ENCODE assay signal across 9 cellular contexts in the genomic region with DNA sequence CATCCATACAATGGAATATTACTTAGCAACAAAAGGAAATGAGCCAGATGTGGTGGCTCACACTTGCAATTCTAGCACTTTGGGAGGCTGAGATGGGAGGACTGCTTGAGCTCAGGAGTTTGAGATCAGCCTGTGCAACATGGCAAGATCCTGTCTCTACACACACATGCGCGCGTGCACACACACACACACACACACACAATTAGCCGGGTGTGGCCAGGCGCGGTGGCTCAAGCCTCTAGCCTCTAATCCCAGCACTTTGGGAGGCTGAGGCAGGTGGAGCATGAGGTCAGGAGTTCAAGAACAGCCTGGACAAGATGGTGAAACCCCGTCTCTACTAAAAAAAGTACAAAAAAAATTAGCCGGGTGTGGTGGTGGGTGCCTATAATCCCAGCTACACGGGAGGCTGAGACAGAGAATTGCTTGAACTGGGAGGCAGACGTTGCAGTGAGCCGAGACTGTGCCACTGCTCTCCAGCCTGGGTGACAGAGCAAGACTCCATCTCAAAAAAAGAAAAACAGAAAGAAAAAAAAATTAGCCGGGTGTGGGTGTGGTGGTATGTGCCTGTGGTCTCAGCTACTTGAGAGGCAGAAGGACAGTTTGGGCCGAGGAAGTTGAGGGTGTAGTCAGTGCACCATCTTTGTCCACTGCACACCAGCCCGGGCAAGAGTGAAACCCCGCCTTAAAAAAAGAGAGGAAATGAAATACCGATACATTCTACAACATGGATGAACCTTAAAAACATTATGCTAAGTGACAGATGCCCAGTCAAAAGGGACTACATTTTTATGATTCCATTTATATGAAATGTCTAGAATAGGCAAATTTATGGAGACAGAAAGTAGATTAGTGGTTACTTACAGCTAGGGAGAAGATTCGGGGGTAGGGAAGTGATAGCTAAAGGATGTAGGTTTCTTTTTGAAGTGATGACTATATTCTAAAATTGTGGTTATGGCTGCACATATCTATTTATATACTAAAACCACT. TPM values are rescaled to one million over a fixed set of nuclear protein-coding genes. Genes with fewer than 3 reads are reported as not detected.
DNase-seq lines count a peak whose midpoint lies in the region; ATAC-seq lines count a peak whose summit lies in the region.
"Had no signal": no experiment of that assay in that cellular context is flagged by ENCODE, and none has a peak within 500 bp of the region (broad histone marks: within the 10 kb centered on the region; RNA-seq: fewer than 3 reads in every experiment).

No MANE protein-coding gene starts in this region.

- POLR2A ChIA-PET in activated CD4-positive, alpha-beta T cell treated with anti-CD3 and anti-CD28 coated beads for 36 hours (lab: Charles Lee): interaction anchor here (0.6 to 1.1 kb wide), 5 partner anchors 52 to 1917 kb away, joined by 3 to 9 read pairs (median 4); partner anchors contain the start of gene BPI

- DNase-seq in activated CD4-positive, alpha-beta T cell treated with anti-CD3 and anti-CD28 coated beads for 36 hours: peak; percentile 45
- no peak for DNase-seq in activated CD4-positive, alpha-beta T cell treated with anti-CD3 and anti-CD28 coated beads for 1 hour
- peak; percentile 44 for DNase-seq in T-helper 2 cell treated with Interferon-gamma antibody and Interleukin-4, amounts not matched to agents 5 μg/mL and 100 μg/mL, for 36 hours (ENCODE audit: low spot score)
- DNase-seq in stimulated activated effector memory CD8-positive, alpha-beta T cell treated with anti-CD3 and anti-CD28 coated beads, Interleukin-12 subunit alpha, Interleukin-12 subunit beta, amount 100 ng/mL, for 72 hours (ENCODE audit: low spot score in 2 of 2): peak in 1 of 2 donors; percentile 65
- DNase-seq in OCI-M2 (lab: John Stamatoyannopoulos, UW; ENCODE audit: unreplicated experiment): no peak
- no peak for DNase-seq in AG20443 (ENCODE audit: low spot score)
- DNase-seq in DMS53 (lab: John Stamatoyannopoulos, UW): no peak

- H3K9me3 Mint-ChIP-seq in activated CD4-positive, alpha-beta T cell treated with anti-CD3 and anti-CD28 coated beads for 36 hours (ENCODE audit: low read depth): no peaks in the 10 kb centered on the region
- H3K9me3 Mint-ChIP-seq in T-helper 2 cell treated with Interferon-gamma antibody and Interleukin-4, amounts not matched to agents 5 μg/mL and 100 μg/mL, for 36 hours: no peaks in the 10 kb centered on the region
- no peaks in the 10 kb centered on the region for H3K9me3 Mint-ChIP-seq in stimulated activated effector memory CD8-positive, alpha-beta T cell treated with anti-CD3 and anti-CD28 coated beads, Interleukin-12 subunit alpha, Interleukin-12 subunit beta, amount 100 ng/mL, for 72 hours

- no peaks in the 10 kb centered on the region for H3K27me3 Mint-ChIP-seq in activated CD4-positive, alpha-beta T cell treated with anti-CD3 and anti-CD28 coated beads for 36 hours
- H3K27me3 Mint-ChIP-seq in T-helper 2 cell treated with Interferon-gamma antibody and Interleukin-4, amounts not matched to agents 5 μg/mL and 100 μg/mL, for 36 hours (ENCODE audit: low read depth): no peaks in the 10 kb centered on the region

- H3K36me3 Mint-ChIP-seq in activated CD4-positive, alpha-beta T cell treated with anti-CD3 and anti-CD28 coated beads for 36 hours (ENCODE audit: low read depth): peaks cover 74% of the 10 kb centered on the region
- peaks cover 73% of the 10 kb centered on the region for H3K36me3 Mint-ChIP-seq in T-helper 2 cell treated with Interferon-gamma antibody and Interleukin-4, amounts not matched to agents 5 μg/mL and 100 μg/mL, for 36 hours (ENCODE audit: low read depth)
- H3K36me3 Mint-ChIP-seq in stimulated activated effector memory CD8-positive, alpha-beta T cell treated with anti-CD3 and anti-CD28 coated beads, Interleukin-12 subunit alpha, Interleukin-12 subunit beta, amount 100 ng/mL, for 72 hours: peaks cover 97% of the 10 kb centered on the region

- ATAC-seq in activated CD4-positive, alpha-beta T cell treated with anti-CD3 and anti-CD28 coated beads for 36 hours: peak; percentile 82
- peak; percentile 45 for ATAC-seq in HG02981 (IDR thresholded peaks at IDR 0.05; ENCODE audit: unreplicated experiment)
- ATAC-seq in stimulated activated effector memory CD8-positive, alpha-beta T cell treated with anti-CD3 and anti-CD28 coated beads, Interleukin-12 subunit alpha, Interleukin-12 subunit beta, amount 100 ng/mL, for 72 hours: peak; percentile 89
- ATAC-seq: A549 had no signal

- peak overlapping the region; percentile 88 for H3K27ac Mint-ChIP-seq in activated CD4-positive, alpha-beta T cell treated with anti-CD3 and anti-CD28 coated beads for 36 hours
- H3K27ac Mint-ChIP-seq in T-helper 2 cell treated with Interferon-gamma antibody and Interleukin-4, amounts not matched to agents 5 μg/mL and 100 μg/mL, for 36 hours: peak overlapping the region; percentile 100
- H3K27ac Mint-ChIP-seq in stimulated activated effector memory CD8-positive, alpha-beta T cell treated with anti-CD3 and anti-CD28 coated beads, Interleukin-12 subunit alpha, Interleukin-12 subunit beta, amount 100 ng/mL, for 72 hours: peak overlapping the region; percentile 93

- intact Hi-C loops in activated CD4-positive, alpha-beta T cell treated with anti-CD3 and anti-CD28 coated beads for 36 hours (cut with DNase I, micrococcal nuclease): loop anchor here in 1 of 2 experiments (2.0 kb wide), 1 partner anchor 20 kb away; no protein-coding TSS in a partner anchor

- CTCF ChIA-PET in activated CD4-positive, alpha-beta T cell treated with anti-CD3 and anti-CD28 coated beads for 36 hours (lab: Charles Lee): interaction anchor here (0.7 to 1.1 kb wide), 2 partner anchors 18 to 28 kb away, joined by 3 read pairs; no protein-coding TSS in a partner anchor

- peaks cover 34% of the 10 kb centered on the region for H3K4me1 Mint-ChIP-seq in activated CD4-positive, alpha-beta T cell treated with anti-CD3 and anti-CD28 coated beads for 36 hours
- H3K4me1 Mint-ChIP-seq in T-helper 2 cell treated with Interferon-gamma antibody and Interleukin-4, amounts not matched to agents 5 μg/mL and 100 μg/mL, for 36 hours (ENCODE audit: low read depth): peaks cover 28% of the 10 kb centered on the region
- peaks cover 22% of the 10 kb centered on the region for H3K4me1 Mint-ChIP-seq in stimulated activated effector memory CD8-positive, alpha-beta T cell treated with anti-CD3 and anti-CD28 coated beads, Interleukin-12 subunit alpha, Interleukin-12 subunit beta, amount 100 ng/mL, for 72 hours

- H3K4me3 Mint-ChIP-seq in activated CD4-positive, alpha-beta T cell treated with anti-CD3 and anti-CD28 coated beads for 36 hours: peak overlapping the region; percentile 54
- H3K4me3 Mint-ChIP-seq in T-helper 2 cell treated with Interferon-gamma antibody and Interleukin-4, amounts not matched to agents 5 μg/mL and 100 μg/mL, for 36 hours: peak overlapping the region; percentile 85
- H3K4me3 Mint-ChIP-seq in stimulated activated effector memory CD8-positive, alpha-beta T cell treated with anti-CD3 and anti-CD28 coated beads, Interleukin-12 subunit alpha, Interleukin-12 subunit beta, amount 100 ng/mL, for 72 hours: peak overlapping the region; percentile 65

RNA-seq across cellular contexts. Expression of gene RBL1, which starts 52.5 kb away (rescaled TPM):
- 10 to 100 TPM; 39.5 to 43.2 TPM for total RNA-seq in activated CD4-positive, alpha-beta T cell treated with anti-CD3 and anti-CD28 coated beads for 36 hours

Comparison
In these comparisons a context has a peak if more than half of its experiments do, and no peak if none do; other contexts are left out.
1. DNase-seq: peak in activated CD4-positive, alpha-beta T cell treated with anti-CD3 and anti-CD28 coated beads for 36 hours (single experiment) and T-helper 2 cell treated with Interferon-gamma antibody and Interleukin-4, amounts not matched to agents 5 μg/mL and 100 μg/mL, for 36 hours (single experiment); none in activated CD4-positive, alpha-beta T cell treated with anti-CD3 and anti-CD28 coated beads for 1 hour (single experiment), OCI-M2 (single experiment), AG20443 (single experiment) and DMS53 (single experiment).
2. Peak in every context shown above with its lines, with median percentiles within 50 percentile points of each other: ATAC-seq, H3K27ac Mint-ChIP-seq and H3K4me3 Mint-ChIP-seq.